ENCODE assay signal across 14 cellular contexts in genomic region chr1:56106551-56107277, GRCh38.
"Had no signal": no experiment of that assay in that cellular context is flagged by ENCODE, and none has a peak within 500 bp of the region (broad histone marks: within the 10 kb centered on the region; RNA-seq: fewer than 3 reads in every experiment).

No MANE protein-coding gene starts in this region.

- H3K27me3 ChIP-seq: ascending aorta, esophagus squamous epithelium, transverse colon had no signal

- ATAC-seq: activated CD8-positive, alpha-beta T cell treated with anti-CD3 and anti-CD28 coated beads for 36 hours; activated naive CD8-positive, alpha-beta T cell treated with anti-CD3 and anti-CD28 coated beads, Interleukin-2, amount 50 U/mL, for 24 hours; naive thymus-derived CD4-positive, alpha-beta T cell; right cardiac atrium had no signal

- H3K4me3 ChIP-seq: ascending aorta, esophagus squamous epithelium, transverse colon had no signal

- H3K4me1 ChIP-seq: ascending aorta, esophagus squamous epithelium, transverse colon had no signal

- DNase-seq: activated CD4-positive, alpha-beta T cell treated with anti-CD3 and anti-CD28 coated beads for 4 hours; activated CD8-positive, alpha-beta T cell treated with anti-CD3 and anti-CD28 coated beads for 36 hours; activated naive CD4-positive, alpha-beta T cell treated with Interleukin-2 at 50 U/mL for 16 hours; activated naive CD8-positive, alpha-beta T cell treated with anti-CD3 and anti-CD28 coated beads, Interleukin-2, amount 50 U/mL, for 24 hours; esophagus squamous epithelium; foreskin fibroblast; glutamatergic neuron; naive thymus-derived CD4-positive, alpha-beta T cell; posterior cingulate gyrus; right cardiac atrium; small intestine; T-helper 9 cell; transverse colon had no signal

- H3K27ac ChIP-seq: ascending aorta, esophagus squamous epithelium, transverse colon had no signal

- H3K36me3 ChIP-seq: ascending aorta, esophagus squamous epithelium, transverse colon had no signal
